Comparison of ENCODE assay signal across 9 cellular contexts in the genomic region with DNA sequence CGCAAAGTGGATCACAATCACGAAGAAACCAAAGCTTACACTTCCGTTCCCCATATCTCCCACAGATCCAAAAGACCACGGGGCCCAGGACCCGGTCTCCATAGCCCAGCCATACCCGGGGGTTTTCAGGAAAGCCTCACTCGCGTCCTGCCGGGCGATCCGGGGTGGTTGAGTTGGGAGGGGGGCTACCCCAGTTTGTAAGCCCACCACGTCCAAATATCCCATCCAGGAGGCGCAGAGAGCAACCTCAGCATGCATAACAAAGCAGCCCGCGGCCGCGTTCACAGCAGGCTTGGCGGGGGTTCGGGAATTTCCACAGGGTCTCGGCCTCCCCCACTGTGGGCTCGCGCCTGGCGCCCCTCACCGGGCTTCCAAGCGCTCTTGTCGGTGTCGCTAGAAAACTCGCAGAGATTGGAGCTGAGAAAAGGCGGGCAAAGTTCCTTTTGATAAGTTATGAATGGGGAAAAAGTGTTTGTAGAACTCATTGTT. TPM values are rescaled to one million over a fixed set of nuclear protein-coding genes. Genes with fewer than 3 reads are reported as not detected.
DNase-seq lines count a peak whose midpoint lies in the region; ATAC-seq and TF ChIP-seq lines count a peak whose summit lies in the region.
"Had no signal": no experiment of that assay in that cellular context is flagged by ENCODE, and none has a peak within 500 bp of the region (broad histone marks: within the 10 kb centered on the region; RNA-seq: fewer than 3 reads in every experiment).

No MANE protein-coding gene starts in this region.

- TF ChIP-seq CTCF in activated CD8-positive, alpha-beta T cell treated with anti-CD3 and anti-CD28 coated beads for 36 hours (IDR thresholded peaks at IDR 0.05): no peak
- TF ChIP-seq CTCF in suprapubic skin (IDR thresholded peaks at IDR 0.05): no peak

- POLR2A ChIA-PET in activated CD8-positive, alpha-beta T cell treated with anti-CD3 and anti-CD28 coated beads for 36 hours (lab: Charles Lee): interaction anchor here (0.9 to 4.6 kb wide), 6 partner anchors 9 to 86 kb away, joined by 3 to 30 read pairs (median 5); a partner anchor contains a TSS

- DNase-seq in activated CD8-positive, alpha-beta T cell treated with anti-CD3 and anti-CD28 coated beads for 36 hours: no peak
- DNase-seq in suprapubic skin (ENCODE audit: low spot score in 2 of 2) (no peak), SW480 (ENCODE audit: low spot score) (no peak), NCI-H2029 (lab: John Stamatoyannopoulos, UW) (no peak)
- no peak for DNase-seq in activated CD4-positive, alpha-beta T cell treated with anti-CD3 and anti-CD28 coated beads for 48 hours

- H3K36me3 Mint-ChIP-seq in activated CD8-positive, alpha-beta T cell treated with anti-CD3 and anti-CD28 coated beads for 36 hours (ENCODE audit: low read depth): peaks cover 24% of the 10 kb centered on the region

- under 1% methylated on average over 24 of the region's 29 CpGs for WGBS in suprapubic skin

- H3K4me1 ChIP-seq in iPS-18a (ENCODE audit: control insufficient read depth, low read depth, low read length) (peaks cover 12% of the 10 kb centered on the region), suprapubic skin (peaks cover 22% of the 10 kb centered on the region)

- H3K9me3 ChIP-seq in iPS-18a (ENCODE audit: control insufficient read depth, low read depth, low read length): no peaks in the 10 kb centered on the region
- no peaks in the 10 kb centered on the region for H3K9me3 ChIP-seq in suprapubic skin

- peak overlapping the region; percentile 89 for H3K9ac ChIP-seq in iPS-18a (ENCODE audit: low read length)

- peaks cover 20% of the 10 kb centered on the region for H3K4me1 Mint-ChIP-seq in activated CD8-positive, alpha-beta T cell treated with anti-CD3 and anti-CD28 coated beads for 36 hours (ENCODE audit: low read depth)

- H3K4me3 Mint-ChIP-seq in activated CD8-positive, alpha-beta T cell treated with anti-CD3 and anti-CD28 coated beads for 36 hours: peak overlapping the region; percentile 89

- peak overlapping the region; percentile 90 for H3K4me3 ChIP-seq in iPS-18a (ENCODE audit: low read length)
- H3K4me3 ChIP-seq in suprapubic skin: peak overlapping the region; percentile 57

- H3K36me3 ChIP-seq in iPS-18a (ENCODE audit: control insufficient read depth, low read depth, low read length) (peaks cover 16% of the 10 kb centered on the region), suprapubic skin (no peaks in the 10 kb centered on the region)

- no peak for TF ChIP-seq POLR2A in suprapubic skin (IDR thresholded peaks at IDR 0.05)

- H3K27ac Mint-ChIP-seq in activated CD8-positive, alpha-beta T cell treated with anti-CD3 and anti-CD28 coated beads for 36 hours: peak overlapping the region; percentile 83

- no peaks in the 10 kb centered on the region for H3K9me3 Mint-ChIP-seq in activated CD8-positive, alpha-beta T cell treated with anti-CD3 and anti-CD28 coated beads for 36 hours

- CTCF ChIA-PET in activated CD8-positive, alpha-beta T cell treated with anti-CD3 and anti-CD28 coated beads for 36 hours (lab: Charles Lee): interaction anchor here (3.2 to 3.9 kb wide), 2 partner anchors 9 to 23 kb away, joined by 10 to 32 read pairs; a partner anchor contains a TSS

- ATAC-seq in GM18858 (IDR thresholded peaks at IDR 0.05; ENCODE audit: unreplicated experiment) (peak; percentile 16), HG02852 (IDR thresholded peaks at IDR 0.05; ENCODE audit: unreplicated experiment) (peak; percentile 14)
- peak; percentile 9 for ATAC-seq in activated CD8-positive, alpha-beta T cell treated with anti-CD3 and anti-CD28 coated beads for 36 hours

- TF ChIP-seq EP300 in suprapubic skin (IDR thresholded peaks at IDR 0.05): no peak

- H3K27me3 ChIP-seq in iPS-18a (ENCODE audit: control insufficient read depth, insufficient read depth, low read length): no peaks in the 10 kb centered on the region
- H3K27me3 ChIP-seq in suprapubic skin: no peaks in the 10 kb centered on the region

- H3K27ac ChIP-seq in iPS-18a (ENCODE audit: low read length) (peak overlapping the region; percentile 90), suprapubic skin (no peak overlapping the region)

- no peaks in the 10 kb centered on the region for H3K27me3 Mint-ChIP-seq in activated CD8-positive, alpha-beta T cell treated with anti-CD3 and anti-CD28 coated beads for 36 hours

- intact Hi-C loops in activated CD8-positive, alpha-beta T cell treated with anti-CD3 and anti-CD28 coated beads for 36 hours (cut with micrococcal nuclease): no loop called here

RNA-seq across cellular contexts. Expression of a gene that starts 9.5 kb away (rescaled TPM):
- 10 to 100 TPM; 38.6 to 41.3 TPM for total RNA-seq in activated CD8-positive, alpha-beta T cell treated with anti-CD3 and anti-CD28 coated beads for 36 hours
- total RNA-seq in suprapubic skin: 10 to 100 TPM; 11.2 to 23.6 (median 18.7) TPM

RNA-seq across cellular contexts. Expression of a gene that starts 14.2 kb away (rescaled TPM):
- total RNA-seq in activated CD8-positive, alpha-beta T cell treated with anti-CD3 and anti-CD28 coated beads for 36 hours: 10 to 100 TPM; 41.5 to 42.5 TPM
- total RNA-seq in suprapubic skin: 100 to 1,000 TPM in 1 of 4 donors, 10 to 100 TPM in 3; 38.4 to 129 (median 40.3) TPM

RNA-seq across cellular contexts. Expression of a gene that starts 19.0 kb away (rescaled TPM):
- total RNA-seq in activated CD8-positive, alpha-beta T cell treated with anti-CD3 and anti-CD28 coated beads for 36 hours: under 1 TPM in 1 of 2 experiments, not detected in 1; 0.45 TPM
- 1 to 10 TPM in 2 of 4 donors, not detected in 2; 1.0 TPM for total RNA-seq in suprapubic skin
- total RNA-seq: temporal lobe had no signal

RNA-seq across cellular contexts. Expression of a gene that starts 21.7 kb away (rescaled TPM):
- total RNA-seq in activated CD8-positive, alpha-beta T cell treated with anti-CD3 and anti-CD28 coated beads for 36 hours: 10 to 100 TPM; 60.1 to 64.9 TPM
- total RNA-seq in suprapubic skin: 10 to 100 TPM; 28.6 to 34.6 (median 30.9) TPM
